In the genomic region with DNA sequence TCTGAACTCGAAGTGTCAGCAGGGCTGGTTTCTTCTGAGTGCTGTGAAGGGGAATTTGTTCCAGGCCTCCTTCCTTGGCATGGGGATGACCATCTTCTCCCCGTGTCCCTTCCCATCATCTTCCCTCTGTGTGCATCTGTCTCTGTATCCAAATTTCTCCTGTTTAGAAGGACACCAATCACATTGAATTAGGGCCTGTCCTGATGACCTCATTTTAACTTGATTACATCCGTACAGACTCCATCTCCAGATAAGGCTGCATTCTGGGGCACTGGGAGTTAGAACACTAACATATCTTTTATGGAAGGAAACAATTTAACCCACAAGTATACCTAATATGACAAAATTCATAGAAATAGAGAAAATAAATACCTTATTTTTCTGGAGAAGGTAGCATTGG, we compare ENCODE assay signal across 26 cellular contexts.
DNase-seq lines count a peak whose midpoint lies in the region; ATAC-seq and TF ChIP-seq lines count a peak whose summit lies in the region.
"Had no signal": no experiment of that assay in that cellular context is flagged by ENCODE, and none has a peak within 500 bp of the region (broad histone marks: within the 10 kb centered on the region; RNA-seq: fewer than 3 reads in every experiment).

No MANE protein-coding gene starts in this region.

- H3K27me3 Mint-ChIP-seq in dendritic cell treated with granulocyte-macrophage colony-stimulating factor and Interleukin-4, amounts not matched to agents 40 ng/mL and 50 ng/mL, for 4 days: peaks cover 5% of the 10 kb centered on the region
- no peaks in the 10 kb centered on the region for H3K27me3 Mint-ChIP-seq in stimulated activated memory B cell treated with anti-CD40 and anti-IgM and Interleukin-4, amounts not matched to agents 10 μg/mL and 1 μg/mL and 100 μg/mL, for 72 hours
- peaks cover 1 to 2% (median 1%) of the 10 kb centered on the region in 3 donors for H3K27me3 Mint-ChIP-seq in CD14-positive monocyte (ENCODE audit: low read depth in 3 of 3)

- peak overlapping the region; percentile 8; the same call in 1 of the 2 replicates for H3K4me3 ChIP-seq in GM12865 (ENCODE audit: low read depth, low read length)
- H3K4me3 ChIP-seq: A549, PC-9, SJSA1 had no signal

- DNase-seq in GM12865 (ENCODE audit: low read depth): no peak
- DNase-seq in SK-N-DZ (ENCODE audit: low spot score): peak; percentile 62
- DNase-seq in CD14-positive monocyte (ENCODE audit: low spot score): no peak
- DNase-seq: AML-193; C1 segment of cervical spinal cord; Caco-2; CD8-positive, alpha-beta T cell; DMS 273 treated with DMSO at 0.1 percent for 48 hours; DMS79 treated with DMSO at 0.1 percent for 48 hours; H7; Kasumi-1; NCI-H1105; NCI-H146; NCI-H1930; NCI-H2107; NCI-H524; NCI-H748 treated with DMSO at 0.1 percent for 48 hours; PC-9; Right ventricle myocardium superior had no signal

- no peak overlapping the region for H3K4me3 Mint-ChIP-seq in dendritic cell treated with granulocyte-macrophage colony-stimulating factor and Interleukin-4, amounts not matched to agents 40 ng/mL and 50 ng/mL, for 4 days
- no peak overlapping the region for H3K4me3 Mint-ChIP-seq in stimulated activated memory B cell treated with anti-CD40 and anti-IgM and Interleukin-4, amounts not matched to agents 10 μg/mL and 1 μg/mL and 100 μg/mL, for 72 hours
- H3K4me3 Mint-ChIP-seq in CD14-positive monocyte: no peak overlapping the region
- H3K4me3 Mint-ChIP-seq: CD8-positive, alpha-beta T cell had no signal

- TF ChIP-seq CTCF in GM12865 (IDR thresholded peaks at IDR 0.05; ENCODE audit: insufficient read depth, low read depth, low read length, missing control alignments): no peak
- TF ChIP-seq CTCF in CD14-positive monocyte (IDR thresholded peaks at IDR 0.05): no peak

- H3K4me1 Mint-ChIP-seq in dendritic cell treated with granulocyte-macrophage colony-stimulating factor and Interleukin-4, amounts not matched to agents 40 ng/mL and 50 ng/mL, for 4 days (ENCODE audit: low read depth): peaks cover 11% of the 10 kb centered on the region
- H3K4me1 Mint-ChIP-seq in stimulated activated memory B cell treated with anti-CD40 and anti-IgM and Interleukin-4, amounts not matched to agents 10 μg/mL and 1 μg/mL and 100 μg/mL, for 72 hours: peaks cover 70% of the 10 kb centered on the region
- peaks cover 7% of the 10 kb centered on the region for H3K4me1 Mint-ChIP-seq in CD14-positive monocyte

- intact Hi-C loops in dendritic cell treated with granulocyte-macrophage colony-stimulating factor and Interleukin-4, amounts not matched to agents 40 ng/mL and 50 ng/mL, for 4 days (cut with micrococcal nuclease): no loop called here
- intact Hi-C loops in CD14-positive monocyte (cut with micrococcal nuclease): no loop called here

- H3K36me3 Mint-ChIP-seq in dendritic cell treated with granulocyte-macrophage colony-stimulating factor and Interleukin-4, amounts not matched to agents 40 ng/mL and 50 ng/mL, for 4 days (ENCODE audit: low read depth): no peaks in the 10 kb centered on the region
- H3K36me3 Mint-ChIP-seq in stimulated activated memory B cell treated with anti-CD40 and anti-IgM and Interleukin-4, amounts not matched to agents 10 μg/mL and 1 μg/mL and 100 μg/mL, for 72 hours: peaks cover 16% of the 10 kb centered on the region
- H3K36me3 Mint-ChIP-seq in CD14-positive monocyte: no peaks in the 10 kb centered on the region
- H3K36me3 Mint-ChIP-seq: CD8-positive, alpha-beta T cell had no signal

- H3K9me3 Mint-ChIP-seq in dendritic cell treated with granulocyte-macrophage colony-stimulating factor and Interleukin-4, amounts not matched to agents 40 ng/mL and 50 ng/mL, for 4 days: no peaks in the 10 kb centered on the region
- no peaks in the 10 kb centered on the region for H3K9me3 Mint-ChIP-seq in stimulated activated memory B cell treated with anti-CD40 and anti-IgM and Interleukin-4, amounts not matched to agents 10 μg/mL and 1 μg/mL and 100 μg/mL, for 72 hours
- H3K9me3 Mint-ChIP-seq in CD14-positive monocyte: peaks cover 0 to 1% (median 0%) of the 10 kb centered on the region in 7 donors
- H3K9me3 Mint-ChIP-seq: CD8-positive, alpha-beta T cell had no signal

- H3K27ac Mint-ChIP-seq in dendritic cell treated with granulocyte-macrophage colony-stimulating factor and Interleukin-4, amounts not matched to agents 40 ng/mL and 50 ng/mL, for 4 days: peak overlapping the region; percentile 61
- H3K27ac Mint-ChIP-seq in stimulated activated memory B cell treated with anti-CD40 and anti-IgM and Interleukin-4, amounts not matched to agents 10 μg/mL and 1 μg/mL and 100 μg/mL, for 72 hours: peak overlapping the region; percentile 70
- peak overlapping the region in 1 of 7 donors; percentile 51 for H3K27ac Mint-ChIP-seq in CD14-positive monocyte
- H3K27ac Mint-ChIP-seq: CD8-positive, alpha-beta T cell had no signal

- ATAC-seq in stimulated activated memory B cell treated with anti-CD40 and anti-IgM and Interleukin-4, amounts not matched to agents 10 μg/mL and 1 μg/mL and 100 μg/mL, for 72 hours: no peak
- ATAC-seq in GM21786 (IDR thresholded peaks at IDR 0.05; ENCODE audit: unreplicated experiment): no peak
- no peak for ATAC-seq in activated CD4-positive, CD25-positive, alpha-beta regulatory T cell treated with anti-CD3 and anti-CD28 coated beads, Interleukin-2, amount 50 U/mL, for 24 hours
- ATAC-seq: A549; CD8-positive, alpha-beta T cell; HepG2 had no signal
